In genomic region chr7:116711790-116712189, GRCh38 we compare ENCODE assay signal across 23 cellular contexts. TPM values are rescaled to one million over a fixed set of nuclear protein-coding genes. Genes with fewer than 3 reads are reported as not detected.
A peak's percentile ranks its signal among the peaks of the same experiment; 100 is the strongest.
DNase-seq lines count a peak whose midpoint lies in the region; ATAC-seq and TF ChIP-seq lines count a peak whose summit lies in the region.
"Had no signal": no experiment of that assay in that cellular context is flagged by ENCODE, and none has a peak within 500 bp of the region (broad histone marks: within the 10 kb centered on the region; RNA-seq: fewer than 3 reads in every experiment).

No MANE protein-coding gene starts in this region.

- H3K9me3 ChIP-seq in SK-N-SH (no peaks in the 10 kb centered on the region), PC-3 (ENCODE audit: low read length) (no peaks in the 10 kb centered on the region), upper lobe of right lung (no peaks in the 10 kb centered on the region), HAP-1 (no peaks in the 10 kb centered on the region)
- H3K9me3 ChIP-seq: BE2C, sigmoid colon, tibial nerve had no signal

- CTCF ChIA-PET in SK-N-SH (lab: Yijun Ruan, JAX) (no interaction called here), PC-3 (lab: Charles Lee) (no interaction called here)

- in situ Hi-C loops in HAP-1 (cut with MboI; ENCODE audit: low sequenced_read_pairs), result no loop called here

- POLR2A ChIA-PET in SK-N-SH (lab: Yijun Ruan, JAX) (no interaction called here), PC-3 (lab: Charles Lee; ENCODE audit: unreplicated experiment) (interaction anchor here (0.6 kb wide), 1 partner anchor 204 kb away, joined by 5 read pairs; no protein-coding TSS in a partner anchor)

- 26% methylated on average over 4 of the region's 4 CpGs for WGBS in SK-N-SH (ENCODE audit: low lambda C conversion rate)

- BruUV-seq in PC-3 (replicated peaks; lab: Mats Ljungman, UMichigan), result no TSS peak

- H3K27ac ChIP-seq in SK-N-SH (ENCODE audit: low read depth in 2 of 2, low read length in 1 of 2), result peak overlapping the region; percentile 50 to 69; a peak in 3 of 4 replicates
- peak overlapping the region; percentile 75 for H3K27ac ChIP-seq in PC-3 (ENCODE audit: low read length)
- no peak overlapping the region for H3K27ac ChIP-seq in upper lobe of right lung
- no peak overlapping the region for H3K27ac ChIP-seq in substantia nigra (ENCODE audit: low read depth, low read length, poor library complexity, severe bottlenecking)
- H3K27ac ChIP-seq: sigmoid colon, tibial nerve had no signal

- H3F3A ChIP-seq in SK-N-SH (replicated peaks; ENCODE audit: insufficient read depth) (peaks cover 35% of the 10 kb centered on the region), PC-3 (ENCODE audit: low read length, unreplicated experiment) (no peaks in the 10 kb centered on the region)

- intact Hi-C loops in PC-3 (cut with micrococcal nuclease), result loop anchor here (1.0 to 2.0 kb wide), 3 partner anchors 19 to 65 kb away; partner anchors contain the start of gene MET
- intact Hi-C loops in upper lobe of right lung (cut with DNase I), result no loop called here

- H3K9ac ChIP-seq in SK-N-SH (no peak overlapping the region), PC-3 (ENCODE audit: low read length) (no peak overlapping the region)

- H3K36me3 ChIP-seq in SK-N-SH (replicated peaks in 1 of 2; ENCODE audit: control insufficient read depth in 1 of 2, insufficient read depth in 2 of 2, low read length in 1 of 2), result peaks cover 0 to 8% of the 10 kb centered on the region in 2 experiments
- H3K36me3 ChIP-seq in PC-3 (ENCODE audit: low read depth, low read length), result peaks cover 8% of the 10 kb centered on the region; the same call in 1 of the 2 replicates
- H3K36me3 ChIP-seq in upper lobe of right lung, result no peaks in the 10 kb centered on the region
- no peaks in the 10 kb centered on the region for H3K36me3 ChIP-seq in HAP-1 (replicated peaks)
- H3K36me3 ChIP-seq: BE2C, sigmoid colon, tibial nerve had no signal

- H4K20me1 ChIP-seq in SK-N-SH (ENCODE audit: insufficient read depth) (no peaks in the 10 kb centered on the region), PC-3 (ENCODE audit: low read length) (0 out of 2 replicates have a peak, but pooled peaks cover 4% of the 10 kb centered on the region)

- TF ChIP-seq CTCF in SK-N-SH (IDR thresholded peaks at IDR 0.05), result no peak
- no peak for TF ChIP-seq CTCF in PC-3 (conservative IDR thresholded peaks at IDR 0.05; ENCODE audit: low read depth, low read length)
- TF ChIP-seq CTCF in upper lobe of right lung (IDR thresholded peaks at IDR 0.05), result no peak

- H2AFZ ChIP-seq in SK-N-SH (ENCODE audit: low read depth), result no peak overlapping the region
- H2AFZ ChIP-seq in PC-3 (ENCODE audit: low read length), result no peak overlapping the region

- DNase-seq in SK-N-SH (no peak), PC-3 (no peak), kidney tubule cell (ENCODE audit: low spot score) (peak; percentile 74), upper lobe of right lung (no peak), substantia nigra (lab: John Stamatoyannopoulos, UW) (no peak), foreskin melanocyte (no peak), HAP-1 (ENCODE audit: low spot score in 2 of 2) (no peak)
- DNase-seq: activated B cell treated with CpG ODN at 0.5 μM for 24 hours; activated CD4-positive, alpha-beta T cell treated with anti-CD3 and anti-CD28 coated beads, Interleukin-2, amount 10 ng/mL, durations not matched to agents 7 days and 5 days; activated effector memory CD4-positive, alpha-beta T cell treated with Interleukin-2 at 50 U/mL for 16 hours; activated T-cell treated with anti-CD3 and anti-CD28 coated beads, Interleukin-2, amount 50 U/mL, for 1 hour; amygdala; BE2C; DND-41; GF-D8; immature natural killer cell; mesendoderm; RPMI8226; sigmoid colon; stimulated activated CD4-positive, alpha-beta T cell treated with anti-CD3 and anti-CD28 coated beads, Interleukin-4, amount 100 ng/mL, for 1 hour had no signal

- H3K4me2 ChIP-seq in SK-N-SH (no peak overlapping the region), PC-3 (ENCODE audit: low read length) (peak overlapping the region; percentile 72)

- H3K4me3 ChIP-seq in SK-N-SH (ENCODE audit: low read depth in 2 of 2, low read length in 1 of 2) (no peak overlapping the region), PC-3 (ENCODE audit: low read length) (no peak overlapping the region), upper lobe of right lung (no peak overlapping the region), HAP-1 (no peak overlapping the region)
- H3K4me3 ChIP-seq: sigmoid colon, tibial nerve had no signal

- H3K9me2 ChIP-seq in SK-N-SH, result no peaks in the 10 kb centered on the region
- no peaks in the 10 kb centered on the region for H3K9me2 ChIP-seq in PC-3 (replicated peaks; ENCODE audit: low read length)

- H3K27me3 ChIP-seq in SK-N-SH (ENCODE audit: insufficient read depth) (peaks cover 6% of the 10 kb centered on the region; the same call in 1 of the 2 replicates), PC-3 (ENCODE audit: low read length) (no peaks in the 10 kb centered on the region), upper lobe of right lung (no peaks in the 10 kb centered on the region), HAP-1 (ENCODE audit: low read depth) (no peaks in the 10 kb centered on the region)
- H3K27me3 ChIP-seq: BE2C, sigmoid colon, tibial nerve had no signal

- H3K79me2 ChIP-seq in SK-N-SH (ENCODE audit: insufficient read depth) (peaks cover 64% of the 10 kb centered on the region), PC-3 (ENCODE audit: low read length) (peaks cover 94% of the 10 kb centered on the region)

- ATAC-seq in SK-N-SH treated with all-trans-retinoic acid at 6 μM for 48 hours, result no peak
- ATAC-seq in PC-3, result no peak
- ATAC-seq in upper lobe of right lung, result peak; percentile 27
- ATAC-seq: activated naive CD4-positive, alpha-beta T cell treated with anti-CD3 and anti-CD28 coated beads, Interleukin-2, amount 50 U/mL, for 72 hours had no signal

- TF ChIP-seq RAD21 in SK-N-SH (IDR thresholded peaks at IDR 0.05; ENCODE audit: low read length), result no peak

- H3K4me1 ChIP-seq in SK-N-SH (ENCODE audit: control insufficient read depth in 1 of 2, insufficient read depth in 2 of 2, low read depth in 1 of 2, low read length in 1 of 2) (peaks cover 7 to 12% of the 10 kb centered on the region in 2 experiments), PC-3 (ENCODE audit: insufficient read depth, low read length) (peaks cover 75% of the 10 kb centered on the region), upper lobe of right lung (no peaks in the 10 kb centered on the region), HAP-1 (peaks cover 27% of the 10 kb centered on the region)
- H3K4me1 ChIP-seq: BE2C had no signal

- TF ChIP-seq EP300 in SK-N-SH (IDR thresholded peaks at IDR 0.05; ENCODE audit: borderline replicate concordance in 1 of 2, low read depth in 1 of 2, low read length in 1 of 2), result no peak

TF ChIP-seq in SK-N-SH, 30 proteins besides CTCF, POLR2A, EP300 and RAD21:
- TF ChIP-seq SMC3 (IDR thresholded peaks at IDR 0.05; ENCODE audit: low read depth, low read length), result no peak
- no peak for TF ChIP-seq USF1 (IDR thresholded peaks at IDR 0.05; ENCODE audit: borderline replicate concordance, low read depth)
- no peak for TF ChIP-seq TCF12 (IDR thresholded peaks at IDR 0.05)
- no peak for TF ChIP-seq FOXJ3 (CRISPR knock-in tag; IDR thresholded peaks at IDR 0.05)
- TF ChIP-seq EZH2phosphoT487 (IDR thresholded peaks at IDR 0.05; ENCODE audit: borderline replicate concordance, low read depth), result no peak

TF ChIP-seq in SK-N-SH treated with all-trans-retinoic acid at 6 μM for 48 hours, 23 proteins besides CTCF, POLR2A, EP300 and RAD21:
- TF ChIP-seq ARNTL (CRISPR knock-in tag; IDR thresholded peaks at IDR 0.05; ENCODE audit: borderline replicate concordance, low read depth) (no peak), RARB (CRISPR knock-in tag; IDR thresholded peaks at IDR 0.05) (no peak)

RNA-seq across cellular contexts. Expression of gene MET, which starts 39.8 kb away (rescaled TPM):
- polyA plus RNA-seq in SK-N-SH (2012; rRNA removed), result 38.7 and 61.6 TPM in 2 replicates
- 51.7 and 56.2 TPM in 2 replicates for polyA plus RNA-seq in SK-N-SH (2012; cell fraction: cytosol; rRNA removed)
- 23.8 and 45.1 TPM in 2 replicates for polyA plus RNA-seq in SK-N-SH (2012; cell fraction: nucleus; rRNA removed)
- 109 and 118 TPM in 2 replicates for total RNA-seq in PC-3 (2014; rRNA removed)
- 69.6 TPM for total RNA-seq in upper lobe of right lung
- polyA plus RNA-seq: immature natural killer cell had no signal

Comparison
In these comparisons a context has a peak if more than half of its experiments do, and no peak if none do; other contexts are left out.
1. H3K27ac ChIP-seq: peak in SK-N-SH (2 of 2) and PC-3 (single experiment); none in upper lobe of right lung (single experiment) and substantia nigra (single experiment).